1 cellular context compared by ENCODE assay signal in genomic region chr2:232901711-232902578, GRCh38.
TF ChIP-seq lines count a peak whose summit lies in the region.

No MANE protein-coding gene starts in this region.

TF ChIP-seq in SK-N-SH, 30 proteins besides CTCF, POLR2A, EP300 and RAD21 (continued from another document):
- TF ChIP-seq REST (IDR thresholded peaks at IDR 0.05; ENCODE audit: low read depth, low read length), result no peak
- TF ChIP-seq, protein P1, sequence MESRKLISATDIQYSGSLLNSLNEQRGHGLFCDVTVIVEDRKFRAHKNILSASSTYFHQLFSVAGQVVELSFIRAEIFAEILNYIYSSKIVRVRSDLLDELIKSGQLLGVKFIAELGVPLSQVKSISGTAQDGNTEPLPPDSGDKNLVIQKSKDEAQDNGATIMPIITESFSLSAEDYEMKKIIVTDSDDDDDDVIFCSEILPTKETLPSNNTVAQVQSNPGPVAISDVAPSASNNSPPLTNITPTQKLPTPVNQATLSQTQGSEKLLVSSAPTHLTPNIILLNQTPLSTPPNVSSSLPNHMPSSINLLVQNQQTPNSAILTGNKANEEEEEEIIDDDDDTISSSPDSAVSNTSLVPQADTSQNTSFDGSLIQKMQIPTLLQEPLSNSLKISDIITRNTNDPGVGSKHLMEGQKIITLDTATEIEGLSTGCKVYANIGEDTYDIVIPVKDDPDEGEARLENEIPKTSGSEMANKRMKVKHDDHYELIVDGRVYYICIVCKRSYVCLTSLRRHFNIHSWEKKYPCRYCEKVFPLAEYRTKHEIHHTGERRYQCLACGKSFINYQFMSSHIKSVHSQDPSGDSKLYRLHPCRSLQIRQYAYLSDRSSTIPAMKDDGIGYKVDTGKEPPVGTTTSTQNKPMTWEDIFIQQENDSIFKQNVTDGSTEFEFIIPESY (IDR thresholded peaks at IDR 0.05; ENCODE audit: borderline replicate concordance, low read depth), result no peak
